Comparison of ENCODE assay signal across 1 cellular context in the genomic region with DNA sequence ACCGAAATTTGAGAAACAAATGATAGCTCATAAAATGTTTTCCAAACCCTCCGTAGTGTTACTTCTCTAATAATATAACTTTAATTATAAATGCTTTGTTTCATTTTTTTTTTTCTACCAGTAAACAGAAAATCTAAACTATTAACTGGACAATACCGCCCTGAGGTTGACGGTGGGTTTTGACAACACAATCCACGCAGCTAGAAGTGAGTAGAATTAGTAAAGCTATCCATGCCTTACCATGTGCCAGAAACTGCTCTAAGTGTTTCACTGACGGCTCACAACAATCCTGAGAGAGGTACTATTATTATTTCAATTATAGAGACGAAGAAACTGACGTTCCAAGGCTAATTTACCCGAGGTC.
TF ChIP-seq lines count a peak whose summit lies in the region.

No MANE protein-coding gene starts in this region.

TF ChIP-seq in GM23338, 12 proteins besides CTCF, POLR2A, EP300 and RAD21 (continued from another document):
- TF ChIP-seq, protein P1, sequence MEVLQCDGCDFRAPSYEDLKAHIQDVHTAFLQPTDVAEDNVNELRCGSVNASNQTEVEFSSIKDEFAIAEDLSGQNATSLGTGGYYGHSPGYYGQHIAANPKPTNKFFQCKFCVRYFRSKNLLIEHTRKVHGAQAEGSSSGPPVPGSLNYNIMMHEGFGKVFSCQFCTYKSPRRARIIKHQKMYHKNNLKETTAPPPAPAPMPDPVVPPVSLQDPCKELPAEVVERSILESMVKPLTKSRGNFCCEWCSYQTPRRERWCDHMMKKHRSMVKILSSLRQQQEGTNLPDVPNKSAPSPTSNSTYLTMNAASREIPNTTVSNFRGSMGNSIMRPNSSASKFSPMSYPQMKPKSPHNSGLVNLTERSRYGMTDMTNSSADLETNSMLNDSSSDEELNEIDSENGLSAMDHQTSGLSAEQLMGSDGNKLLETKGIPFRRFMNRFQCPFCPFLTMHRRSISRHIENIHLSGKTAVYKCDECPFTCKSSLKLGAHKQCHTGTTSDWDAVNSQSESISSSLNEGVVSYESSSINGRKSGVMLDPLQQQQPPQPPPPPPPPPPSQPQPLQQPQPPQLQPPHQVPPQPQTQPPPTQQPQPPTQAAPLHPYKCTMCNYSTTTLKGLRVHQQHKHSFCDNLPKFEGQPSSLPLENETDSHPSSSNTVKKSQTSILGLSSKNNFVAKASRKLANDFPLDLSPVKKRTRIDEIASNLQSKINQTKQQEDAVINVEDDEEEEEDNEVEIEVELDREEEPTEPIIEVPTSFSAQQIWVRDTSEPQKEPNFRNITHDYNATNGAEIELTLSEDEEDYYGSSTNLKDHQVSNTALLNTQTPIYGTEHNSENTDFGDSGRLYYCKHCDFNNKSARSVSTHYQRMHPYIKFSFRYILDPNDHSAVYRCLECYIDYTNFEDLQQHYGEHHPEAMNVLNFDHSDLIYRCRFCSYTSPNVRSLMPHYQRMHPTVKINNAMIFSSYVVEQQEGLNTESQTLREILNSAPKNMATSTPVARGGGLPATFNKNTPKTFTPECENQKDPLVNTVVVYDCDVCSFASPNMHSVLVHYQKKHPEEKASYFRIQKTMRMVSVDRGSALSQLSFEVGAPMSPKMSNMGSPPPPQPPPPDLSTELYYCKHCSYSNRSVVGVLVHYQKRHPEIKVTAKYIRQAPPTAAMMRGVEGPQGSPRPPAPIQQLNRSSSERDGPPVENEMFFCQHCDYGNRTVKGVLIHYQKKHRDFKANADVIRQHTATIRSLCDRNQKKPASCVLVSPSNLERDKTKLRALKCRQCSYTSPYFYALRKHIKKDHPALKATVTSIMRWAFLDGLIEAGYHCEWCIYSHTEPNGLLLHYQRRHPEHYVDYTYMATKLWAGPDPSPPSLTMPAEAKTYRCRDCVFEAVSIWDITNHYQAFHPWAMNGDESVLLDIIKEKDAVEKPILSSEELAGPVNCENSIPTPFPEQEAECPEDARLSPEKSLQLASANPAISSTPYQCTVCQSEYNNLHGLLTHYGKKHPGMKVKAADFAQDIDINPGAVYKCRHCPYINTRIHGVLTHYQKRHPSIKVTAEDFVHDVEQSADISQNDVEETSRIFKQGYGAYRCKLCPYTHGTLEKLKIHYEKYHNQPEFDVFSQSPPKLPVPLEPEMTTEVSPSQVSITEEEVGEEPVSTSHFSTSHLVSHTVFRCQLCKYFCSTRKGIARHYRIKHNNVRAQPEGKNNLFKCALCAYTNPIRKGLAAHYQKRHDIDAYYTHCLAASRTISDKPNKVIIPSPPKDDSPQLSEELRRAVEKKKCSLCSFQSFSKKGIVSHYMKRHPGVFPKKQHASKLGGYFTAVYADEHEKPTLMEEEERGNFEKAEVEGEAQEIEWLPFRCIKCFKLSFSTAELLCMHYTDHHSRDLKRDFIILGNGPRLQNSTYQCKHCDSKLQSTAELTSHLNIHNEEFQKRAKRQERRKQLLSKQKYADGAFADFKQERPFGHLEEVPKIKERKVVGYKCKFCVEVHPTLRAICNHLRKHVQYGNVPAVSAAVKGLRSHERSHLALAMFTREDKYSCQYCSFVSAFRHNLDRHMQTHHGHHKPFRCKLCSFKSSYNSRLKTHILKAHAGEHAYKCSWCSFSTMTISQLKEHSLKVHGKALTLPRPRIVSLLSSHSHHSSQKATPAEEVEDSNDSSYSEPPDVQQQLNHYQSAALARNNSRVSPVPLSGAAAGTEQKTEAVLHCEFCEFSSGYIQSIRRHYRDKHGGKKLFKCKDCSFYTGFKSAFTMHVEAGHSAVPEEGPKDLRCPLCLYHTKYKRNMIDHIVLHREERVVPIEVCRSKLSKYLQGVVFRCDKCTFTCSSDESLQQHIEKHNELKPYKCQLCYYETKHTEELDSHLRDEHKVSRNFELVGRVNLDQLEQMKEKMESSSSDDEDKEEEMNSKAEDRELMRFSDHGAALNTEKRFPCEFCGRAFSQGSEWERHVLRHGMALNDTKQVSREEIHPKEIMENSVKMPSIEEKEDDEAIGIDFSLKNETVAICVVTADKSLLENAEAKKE (CRISPR knock-in tag; IDR thresholded peaks at IDR 0.05) = no peak
- TF ChIP-seq EZH2phosphoT487 (IDR thresholded peaks at IDR 0.05; ENCODE audit: unreplicated experiment) = no peak
- no peak for TF ChIP-seq JUNB (IDR thresholded peaks at IDR 0.05; ENCODE audit: unreplicated experiment)
TF ChIP-seq in GM23338: peak in this region for 0.
